Comparison of ENCODE assay signal across 10 cellular contexts in the genomic region with DNA sequence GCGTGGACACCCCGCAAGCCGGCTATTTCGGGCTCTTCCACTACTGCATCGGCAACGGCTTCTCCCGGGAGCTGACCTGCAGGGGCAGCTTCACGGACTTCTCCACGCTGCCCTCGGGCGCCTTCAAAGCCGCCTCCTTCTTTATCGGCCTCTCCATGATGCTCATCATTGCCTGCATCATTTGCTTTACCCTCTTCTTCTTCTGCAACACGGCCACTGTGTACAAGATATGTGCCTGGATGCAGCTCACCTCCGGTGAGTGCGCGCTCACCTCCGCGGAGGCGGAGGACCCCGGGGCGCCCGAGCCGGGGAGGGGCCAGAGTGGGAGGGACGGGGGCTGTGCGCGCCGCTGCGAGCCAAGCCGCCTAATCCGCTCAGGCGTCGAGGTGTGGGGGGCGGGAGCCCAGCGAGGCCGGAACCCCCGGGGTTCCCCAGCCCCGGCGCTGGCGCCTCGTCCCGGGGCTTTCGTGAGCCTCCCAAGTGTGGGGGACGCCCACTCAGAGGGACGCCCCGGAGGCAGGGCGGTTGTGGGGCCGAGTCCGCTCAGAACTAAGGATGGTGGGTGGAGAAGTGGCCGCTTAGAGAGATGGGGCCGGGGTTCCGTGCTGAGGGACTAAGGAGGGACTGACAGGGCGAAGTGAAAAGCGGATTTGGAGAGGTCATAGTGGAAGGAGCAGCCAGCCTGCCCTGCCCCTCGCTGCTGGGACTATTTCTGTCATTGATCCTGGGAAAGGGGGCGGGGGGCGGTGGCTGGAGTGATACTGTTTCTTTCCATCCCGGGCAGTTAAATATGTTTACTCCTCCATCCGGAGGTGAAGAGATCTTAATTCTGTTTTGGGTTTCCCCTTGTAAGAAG. TPM values are rescaled to one million over a fixed set of nuclear protein-coding genes. Genes with fewer than 3 reads are reported as not detected.
DNase-seq lines count a peak whose midpoint lies in the region; ATAC-seq and TF ChIP-seq lines count a peak whose summit lies in the region.
"Had no signal": no experiment of that assay in that cellular context is flagged by ENCODE, and none has a peak within 500 bp of the region (broad histone marks: within the 10 kb centered on the region; RNA-seq: fewer than 3 reads in every experiment).

No MANE protein-coding gene starts in this region.

- no peak overlapping the region for H3K4me3 Mint-ChIP-seq in activated T-cell treated with anti-CD3 and anti-CD28 coated beads, Interleukin-2, amount 50 U/mL, for 4 hours
- H3K4me3 Mint-ChIP-seq in WTC11 = peak overlapping the region; percentile 74

- peaks cover 43% of the 10 kb centered on the region for H3K27me3 Mint-ChIP-seq in activated T-cell treated with anti-CD3 and anti-CD28 coated beads, Interleukin-2, amount 50 U/mL, for 4 hours (ENCODE audit: low read depth)
- H3K27me3 Mint-ChIP-seq in WTC11 (ENCODE audit: low read depth) = peaks cover 69% of the 10 kb centered on the region

- no peak overlapping the region for H3K27ac Mint-ChIP-seq in WTC11

- no peaks in the 10 kb centered on the region for H3K9me3 ChIP-seq in tibial artery
- H3K9me3 ChIP-seq: gastroesophageal sphincter had no signal

- no peaks in the 10 kb centered on the region for H3K36me3 Mint-ChIP-seq in activated T-cell treated with anti-CD3 and anti-CD28 coated beads, Interleukin-2, amount 50 U/mL, for 4 hours (ENCODE audit: insufficient read depth)
- no peaks in the 10 kb centered on the region for H3K36me3 Mint-ChIP-seq in WTC11

- no peak for DNase-seq in activated T-cell treated with anti-CD3 and anti-CD28 coated beads, Interleukin-2, amount 50 U/mL, for 4 hours
- DNase-seq in activated T-cell treated with anti-CD3 and anti-CD28 coated beads for 4 hours = no peak
- DNase-seq in WTC11 (ENCODE audit: low spot score) = peak; percentile 22
- DNase-seq in iPS-NIHi7 (ENCODE audit: extremely low spot score) = peak; percentile 20
- no peak for DNase-seq in tibial artery
- no peak for DNase-seq in stimulated activated naive CD4-positive, alpha-beta T cell (lab: John Stamatoyannopoulos, UW)

- ATAC-seq in activated T-cell treated with anti-CD3 and anti-CD28 coated beads, Interleukin-2, amount 50 U/mL, for 4 hours = peak; percentile 38
- ATAC-seq in WTC11 (peak; percentile 51), GM18517 (IDR thresholded peaks at IDR 0.05; ENCODE audit: unreplicated experiment) (no peak), HG02763 (IDR thresholded peaks at IDR 0.05; ENCODE audit: unreplicated experiment) (no peak)

- TF ChIP-seq CTCF in WTC11 (IDR thresholded peaks at IDR 0.05) (no peak), tibial artery (IDR thresholded peaks at IDR 0.05) (no peak)

- H3K4me1 Mint-ChIP-seq in activated T-cell treated with anti-CD3 and anti-CD28 coated beads, Interleukin-2, amount 50 U/mL, for 4 hours (ENCODE audit: low read depth) = peaks cover 8% of the 10 kb centered on the region
- H3K4me1 Mint-ChIP-seq in WTC11 = peaks cover 16% of the 10 kb centered on the region

- POLR2A ChIA-PET in WTC11 (lab: Charles Lee) = no interaction called here

- CTCF ChIA-PET in WTC11 (lab: Charles Lee) = no interaction called here

- H3K9me3 Mint-ChIP-seq in activated T-cell treated with anti-CD3 and anti-CD28 coated beads, Interleukin-2, amount 50 U/mL, for 4 hours = no peaks in the 10 kb centered on the region
- no peaks in the 10 kb centered on the region for H3K9me3 Mint-ChIP-seq in WTC11

- no peaks in the 10 kb centered on the region for H3K36me3 ChIP-seq in tibial artery
- H3K36me3 ChIP-seq: gastroesophageal sphincter had no signal

- H3K27me3 ChIP-seq in tibial artery = peaks cover 0 to 37% of the 10 kb centered on the region in 2 donors

- H3K4me1 ChIP-seq in tibial artery = peaks cover 0 to 19% (median 16%) of the 10 kb centered on the region in 4 donors

- no peak overlapping the region for H3K27ac ChIP-seq in tibial artery
- H3K27ac ChIP-seq: gastroesophageal sphincter had no signal

- intact Hi-C loops in tibial artery (cut with DNase I; ENCODE audit: low total_unique reads) = no loop called here

- H3K4me3 ChIP-seq in tibial artery = peak overlapping the region; percentile 14 to 35

TF ChIP-seq in WTC11, 78 proteins besides CTCF, POLR2A, EP300 and RAD21:
- TF ChIP-seq ZNF263 (CRISPR knock-in tag; IDR thresholded peaks at IDR 0.05; ENCODE audit: low read depth) (no peak), FOXP1 (CRISPR knock-in tag; IDR thresholded peaks at IDR 0.05; ENCODE audit: borderline replicate concordance) (0 out of 2 replicates have a peak, but pooled peaks have one; percentile 35), ESRRA (CRISPR knock-in tag; IDR thresholded peaks at IDR 0.05; ENCODE audit: borderline replicate concordance) (peak; percentile 25; the same call in 1 of the 2 replicates), RELA (CRISPR knock-in tag; IDR thresholded peaks at IDR 0.05; ENCODE audit: borderline replicate concordance) (0 out of 2 replicates have a peak, but pooled peaks have one; percentile 46)

RNA-seq across cellular contexts. Expression of a gene that starts 0.8 kb away (rescaled TPM):
- not detected for total RNA-seq in activated T-cell treated with anti-CD3 and anti-CD28 coated beads, Interleukin-2, amount 50 U/mL, for 4 hours
- 0.34 to 0.83 TPM in 2 of 3 replicates, not detected in the other for total RNA-seq in WTC11 (2021)
- total RNA-seq: gastroesophageal sphincter, renal cortical epithelial cell had no signal

Comparison
In these comparisons a context has a peak if more than half of its experiments do, and no peak if none do; other contexts are left out.
1. ATAC-seq: peak in activated T-cell treated with anti-CD3 and anti-CD28 coated beads, Interleukin-2, amount 50 U/mL, for 4 hours (2 of 2) and WTC11 (single experiment); none in GM18517 (single experiment) and HG02763 (single experiment).
2. DNase-seq: peak in WTC11 (single experiment) and iPS-NIHi7 (single experiment); none in activated T-cell treated with anti-CD3 and anti-CD28 coated beads, Interleukin-2, amount 50 U/mL, for 4 hours (single experiment), activated T-cell treated with anti-CD3 and anti-CD28 coated beads for 4 hours (single experiment), tibial artery (0 of 2) and stimulated activated naive CD4-positive, alpha-beta T cell (0 of 6).